27 cellular contexts compared by ENCODE assay signal in genomic region chr19:27722625-27723024, GRCh38.
DNase-seq lines count a peak whose midpoint lies in the region; TF ChIP-seq lines count a peak whose summit lies in the region.
"Had no signal": no experiment of that assay in that cellular context is flagged by ENCODE, and none has a peak within 500 bp of the region (broad histone marks: within the 10 kb centered on the region; RNA-seq: fewer than 3 reads in every experiment).

No MANE protein-coding gene starts in this region.

- CTCF ChIA-PET in HEK293 (lab: Yijun Ruan, JAX), result interaction anchor here (0.6 to 1.4 kb wide), 3 partner anchors 8 to 204 kb away, joined by 3 to 4 read pairs (median 3); no protein-coding TSS in a partner anchor

- H3K9me3 ChIP-seq in HEK293 (ENCODE audit: control insufficient read depth, insufficient read depth, low read depth, low read length), result peaks cover 26% of the 10 kb centered on the region
- H3K9me3 ChIP-seq: BE2C had no signal

- H3K36me3 ChIP-seq in HEK293 (ENCODE audit: control insufficient read depth in 2 of 2, insufficient read depth in 1 of 2, low read length in 2 of 2), result peaks cover 0 to 16% of the 10 kb centered on the region in 2 experiments; a peak in 2 of 3 replicates
- H3K36me3 ChIP-seq: BE2C had no signal

- no peak overlapping the region for H3K27ac ChIP-seq in HEK293 (ENCODE audit: extremely low read depth, low read depth, low read length)
- H3K27ac ChIP-seq: 22Rv1; A549; BLaER1; BLaER1 treated with 17β-estradiol and CSF1 and Interleukin-3, amounts not matched to agents 10 nM and 100 nM; C4-2B had no signal

- no peaks in the 10 kb centered on the region for H3K4me1 ChIP-seq in HEK293 (ENCODE audit: control insufficient read depth, insufficient read depth, low read length)
- H3K4me1 ChIP-seq: A549; BE2C; BLaER1; BLaER1 treated with 17β-estradiol and CSF1 and Interleukin-3, amounts not matched to agents 10 nM and 100 nM; Caco-2 had no signal

- no peak overlapping the region for H3K4me3 ChIP-seq in HEK293 (ENCODE audit: low read depth, low read length)
- H3K4me3 ChIP-seq: A549; BLaER1; BLaER1 treated with 17β-estradiol and CSF1 and Interleukin-3, amounts not matched to agents 10 nM and 100 nM had no signal

- POLR2A ChIA-PET in HEK293 (lab: Yijun Ruan, JAX), result no interaction called here

- no peak for TF ChIP-seq CTCF in HEK293 (tag by site-specific recombination; IDR thresholded peaks at IDR 0.05)

- DNase-seq in globus pallidus (ENCODE audit: low spot score), result no peak
- DNase-seq: 8988T; ACHN; AML-193; BE2C; C1 segment of cervical spinal cord; Caco-2; Calu3; CD4-positive, alpha-beta memory T cell; CD4-positive, alpha-beta T cell; CD4-positive, CD25-positive, alpha-beta regulatory T cell; CD8-positive, alpha-beta memory T cell; CD8-positive, alpha-beta T cell; COR-L47; DMS 273 treated with DMSO at 0.1 percent for 48 hours; DMS153; DMS53; DMS79; DMS79 treated with DMSO at 0.1 percent for 48 hours; DND-41; EL had no signal

TF ChIP-seq in HEK293, 187 proteins besides CTCF, POLR2A, EP300 and RAD21:
- TF ChIP-seq TCF7L2 (IDR thresholded peaks at IDR 0.05; ENCODE audit: borderline replicate concordance, low read depth, low read length) (no peak), GLIS1 (tag by site-specific recombination; IDR thresholded peaks at IDR 0.05) (no peak), ZNF530 (tag by site-specific recombination; IDR thresholded peaks at IDR 0.05; ENCODE audit: low read depth) (no peak), ZNF174 (tag by site-specific recombination; IDR thresholded peaks at IDR 0.05) (no peak), AEBP2 (tag by site-specific recombination; IDR thresholded peaks at IDR 0.05; ENCODE audit: borderline replicate concordance) (no peak), ZNF561 (tag by site-specific recombination; IDR thresholded peaks at IDR 0.05; ENCODE audit: borderline replicate concordance) (no peak), ZNF529 (tag by site-specific recombination; IDR thresholded peaks at IDR 0.05; ENCODE audit: insufficient replicate concordance) (no peak), SP2 (tag by site-specific recombination; IDR thresholded peaks at IDR 0.05) (no peak), SCRT1 (tag by site-specific recombination; IDR thresholded peaks at IDR 0.05; ENCODE audit: borderline replicate concordance) (peak; percentile 63; the same call in 1 of the 2 replicates), MYNN (tag by site-specific recombination; IDR thresholded peaks at IDR 0.05; ENCODE audit: borderline replicate concordance) (no peak), ZNF791 (tag by site-specific recombination; IDR thresholded peaks at IDR 0.05) (no peak), SCRT2 (tag by site-specific recombination; IDR thresholded peaks at IDR 0.05) (peak; percentile 78)
TF ChIP-seq in HEK293: peak in this region for 2.
